ENCODE assay signal across 22 cellular contexts in the genomic region with DNA sequence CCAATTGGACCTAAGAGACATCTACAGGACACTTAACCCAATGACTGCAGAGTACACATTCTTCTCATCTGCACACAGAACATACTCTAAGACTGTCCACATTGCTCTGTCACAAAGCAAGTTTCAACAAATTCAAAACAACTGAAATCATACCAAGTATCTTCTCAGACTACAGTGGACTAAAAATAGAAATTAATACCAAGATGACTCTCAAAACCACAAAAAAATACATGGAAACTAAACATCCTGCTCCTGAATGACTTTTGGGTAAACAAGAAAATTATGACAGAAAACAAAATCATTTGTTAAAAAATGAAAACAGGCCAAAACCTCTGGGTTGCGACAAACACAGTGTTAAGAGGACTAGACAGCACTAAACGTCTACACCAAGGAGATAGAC.
"Had no signal": no experiment of that assay in that cellular context is flagged by ENCODE, and none has a peak within 500 bp of the region (broad histone marks: within the 10 kb centered on the region; RNA-seq: fewer than 3 reads in every experiment).

No MANE protein-coding gene starts in this region.

- H3K4me1 ChIP-seq: adrenal gland, ascending aorta, body of pancreas, Peyer's patch, SJSA1 had no signal

- H3K27me3 ChIP-seq: adrenal gland, ascending aorta, body of pancreas, Peyer's patch, SJSA1 had no signal

- DNase-seq: activated CD4-positive, alpha-beta T cell treated with anti-CD3 and anti-CD28 coated beads for 4 hours; activated CD8-positive, alpha-beta memory T cell treated with anti-CD3 and anti-CD28 coated beads, Interleukin-2, amount 50 U/mL, for 4 hours; activated CD8-positive, alpha-beta T cell treated with anti-CD3 and anti-CD28 coated beads for 36 hours; activated gamma-delta T cell treated with Interleukin-2 at 50 U/mL for 16 hours; activated naive CD4-positive, alpha-beta T cell treated with anti-CD3 and anti-CD28 coated beads, Interleukin-2, amount 50 U/mL, for 16 hours; activated naive CD8-positive, alpha-beta T cell treated with anti-CD3 and anti-CD28 coated beads, Interleukin-2, amount 10 ng/mL, durations not matched to agents 7 days and 5 days; activated T-cell treated with anti-CD3 and anti-CD28 coated beads, Interleukin-2, amount 50 U/mL, for 72 hours; adrenal gland; body of pancreas; MM.1S; NCI-H1105; NCI-H1436; NCI-H1694 treated with DMSO at 0.1 percent for 48 hours; NCI-H2081; NCI-H510A treated with DMSO at 0.1 percent for 48 hours; NCI-H69; NK-92 treated with Interleukin-12 subunit alpha and Interleukin-12 subunit beta, amount 100 ng/mL, for 24 hours; Peyer's patch; Right ventricle myocardium superior had no signal

- H3K27ac ChIP-seq: adrenal gland, ascending aorta, body of pancreas, Peyer's patch, RWPE1, SJSA1 had no signal

- H3K36me3 ChIP-seq: adrenal gland, Peyer's patch had no signal

- H3K4me3 ChIP-seq: adrenal gland, ascending aorta, body of pancreas, Peyer's patch, SJSA1 had no signal
